ENCODE assay signal across 33 cellular contexts in genomic region chr4:6188687-6189305, GRCh38. TPM values are rescaled to one million over a fixed set of nuclear protein-coding genes. Genes with fewer than 3 reads are reported as not detected.
DNase-seq lines count a peak whose midpoint lies in the region; ATAC-seq and TF ChIP-seq lines count a peak whose summit lies in the region.
"Had no signal": no experiment of that assay in that cellular context is flagged by ENCODE, and none has a peak within 500 bp of the region (broad histone marks: within the 10 kb centered on the region; RNA-seq: fewer than 3 reads in every experiment).

No MANE protein-coding gene starts in this region.

- peak overlapping the region; percentile 94 for H3K4me3 Mint-ChIP-seq in natural killer cell treated with Interleukin-12 subunit alpha and Interleukin-12 subunit beta and Interleukin-15 and Interleukin-18, amount 100 ng/mL, for 72 hours
- H3K4me3 Mint-ChIP-seq in natural killer cell, result no peak overlapping the region
- H3K4me3 Mint-ChIP-seq in activated T-cell treated with anti-CD3 and anti-CD28 coated beads, Interleukin-2, amount 50 U/mL, for 72 hours, result no peak overlapping the region
- H3K4me3 Mint-ChIP-seq: activated CD4-positive, alpha-beta T cell treated with anti-CD3 and anti-CD28 coated beads, Interleukin-2, amount 10 ng/mL, durations not matched to agents 7 days and 5 days; naive thymus-derived CD4-positive, alpha-beta T cell; WTC11 had no signal

- peak overlapping the region in 1 of 2 donors; percentile 100 for H3K27ac Mint-ChIP-seq in natural killer cell treated with Interleukin-12 subunit alpha and Interleukin-12 subunit beta and Interleukin-15 and Interleukin-18, amount 100 ng/mL, for 72 hours
- H3K27ac Mint-ChIP-seq in natural killer cell, result no peak overlapping the region
- H3K27ac Mint-ChIP-seq in activated T-cell treated with anti-CD3 and anti-CD28 coated beads, Interleukin-2, amount 50 U/mL, for 72 hours, result no peak overlapping the region

- no peaks in the 10 kb centered on the region for H3K36me3 ChIP-seq in osteoblast (ENCODE audit: insufficient read depth, low read length)
- H3K36me3 ChIP-seq: esophagus squamous epithelium, gastrocnemius medialis, ovary, right atrium auricular region, thoracic aorta had no signal

- H3K4me1 ChIP-seq in osteoblast (ENCODE audit: insufficient read depth, low read length), result no peaks in the 10 kb centered on the region
- H3K4me1 ChIP-seq: A549, esophagus squamous epithelium, gastrocnemius medialis, right atrium auricular region had no signal

- H4K20me1 ChIP-seq in osteoblast (ENCODE audit: insufficient read depth, low read length), result no peaks in the 10 kb centered on the region

- intact Hi-C loops in natural killer cell (cut with micrococcal nuclease), result no loop called here

- no peak overlapping the region for H3K4me2 ChIP-seq in osteoblast (ENCODE audit: insufficient read depth, low read length)
- H3K4me2 ChIP-seq: A549, PC-9 had no signal

- peaks cover 3% of the 10 kb centered on the region for H3K27me3 ChIP-seq in osteoblast (ENCODE audit: insufficient read depth, low read length)
- H3K27me3 ChIP-seq: ovary, right atrium auricular region had no signal

- no peak overlapping the region for H2AFZ ChIP-seq in osteoblast (ENCODE audit: low read length)
- H2AFZ ChIP-seq: PC-9 had no signal

- ATAC-seq in natural killer cell treated with Interleukin-12 subunit alpha and Interleukin-12 subunit beta and Interleukin-15 and Interleukin-18, amount 100 ng/mL, for 72 hours, result no peak
- ATAC-seq in natural killer cell (no peak), HG02610 (IDR thresholded peaks at IDR 0.05; ENCODE audit: unreplicated experiment) (no peak)
- ATAC-seq in activated T-cell treated with anti-CD3 and anti-CD28 coated beads, Interleukin-2, amount 50 U/mL, for 72 hours (replicated peaks in 1 of 2), result no peak
- ATAC-seq: gastrocnemius medialis; left lobe of liver; naive thymus-derived CD4-positive, alpha-beta T cell; Right ventricle myocardium inferior had no signal

- H3K9me3 Mint-ChIP-seq in natural killer cell treated with Interleukin-12 subunit alpha and Interleukin-12 subunit beta and Interleukin-15 and Interleukin-18, amount 100 ng/mL, for 72 hours, result no peaks in the 10 kb centered on the region
- H3K9me3 Mint-ChIP-seq in natural killer cell, result peaks cover 0 to 4% of the 10 kb centered on the region in 2 donors
- peaks cover 2 to 5% of the 10 kb centered on the region in 2 donors for H3K9me3 Mint-ChIP-seq in activated T-cell treated with anti-CD3 and anti-CD28 coated beads, Interleukin-2, amount 50 U/mL, for 72 hours
- H3K9me3 Mint-ChIP-seq: WTC11 had no signal

- peaks cover 30% of the 10 kb centered on the region for H3K36me3 Mint-ChIP-seq in natural killer cell treated with Interleukin-12 subunit alpha and Interleukin-12 subunit beta and Interleukin-15 and Interleukin-18, amount 100 ng/mL, for 72 hours
- no peaks in the 10 kb centered on the region for H3K36me3 Mint-ChIP-seq in natural killer cell
- peaks cover 3 to 13% of the 10 kb centered on the region in 2 donors for H3K36me3 Mint-ChIP-seq in activated T-cell treated with anti-CD3 and anti-CD28 coated beads, Interleukin-2, amount 50 U/mL, for 72 hours (ENCODE audit: insufficient read depth in 2 of 2)

- no peak for TF ChIP-seq CTCF in natural killer cell (IDR thresholded peaks at IDR 0.05)
- TF ChIP-seq CTCF in osteoblast (IDR thresholded peaks at IDR 0.05; ENCODE audit: extremely low read depth, low read depth, low read length), result no peak

- H3K79me2 ChIP-seq in osteoblast (ENCODE audit: insufficient read depth, low read length), result no peaks in the 10 kb centered on the region

- no peak overlapping the region for H3K4me3 ChIP-seq in osteoblast (ENCODE audit: insufficient read depth, low read length)
- H3K4me3 ChIP-seq: A549, esophagus squamous epithelium, gastrocnemius medialis, ovary, PC-9, right atrium auricular region, thoracic aorta had no signal

- DNase-seq in natural killer cell treated with Interleukin-12 subunit alpha and Interleukin-12 subunit beta and Interleukin-15 and Interleukin-18, amount 100 ng/mL, for 72 hours (ENCODE audit: low spot score), result no peak
- no peak for DNase-seq in natural killer cell
- DNase-seq in midbrain (lab: John Stamatoyannopoulos, UW), result peak; percentile 42
- DNase-seq in activated T-cell treated with anti-CD3 and anti-CD28 coated beads, Interleukin-2, amount 50 U/mL, for 72 hours, result no peak
- no peak for DNase-seq in osteoblast (ENCODE audit: insufficient read length, low spot score, missing footprints)
- DNase-seq in NCI-H2029 (lab: John Stamatoyannopoulos, UW), result no peak
- DNase-seq: activated CD4-positive, alpha-beta T cell treated with anti-CD3 and anti-CD28 coated beads, Interleukin-2, amount 10 ng/mL, durations not matched to agents 7 days and 5 days; activated naive CD4-positive, alpha-beta T cell treated with Interleukin-2 at 50 U/mL for 16 hours; amniotic stem cell; dermis blood vessel endothelial cell; DMS153; esophagus squamous epithelium; gastrocnemius medialis; hippocampal formation; naive thymus-derived CD4-positive, alpha-beta T cell; NCI-H1694 treated with DMSO at 0.1 percent for 48 hours; NCI-H2171; NCI-H524; ovary; PC-9; stimulated activated CD4-positive, alpha-beta T cell treated with anti-CD3 and anti-CD28 coated beads, Interleukin-12 subunit alpha, Interleukin-12 subunit beta, amount 100 ng/mL, for 4 hours; stimulated activated CD4-positive, alpha-beta T cell treated with anti-CD3 and anti-CD28 coated beads, Interleukin-4, amount 100 ng/mL, for 24 hours; stimulated activated naive CD4-positive, alpha-beta T cell treated with Interleukin-2 at 50 U/mL for 16 hours; T-helper 9 cell had no signal

- H3K27ac ChIP-seq in cingulate gyrus (ENCODE audit: low read depth, low read length) (peak overlapping the region; percentile 65), osteoblast (ENCODE audit: low read depth, low read length) (no peak overlapping the region)
- H3K27ac ChIP-seq: A549, esophagus squamous epithelium, gastrocnemius medialis, ovary, PC-9, right atrium auricular region, thoracic aorta had no signal

- peaks cover 34 to 77% of the 10 kb centered on the region in 2 donors for H3K4me1 Mint-ChIP-seq in natural killer cell treated with Interleukin-12 subunit alpha and Interleukin-12 subunit beta and Interleukin-15 and Interleukin-18, amount 100 ng/mL, for 72 hours (ENCODE audit: low read depth in 2 of 2)
- peaks cover 0 to 20% of the 10 kb centered on the region in 2 donors for H3K4me1 Mint-ChIP-seq in natural killer cell
- H3K4me1 Mint-ChIP-seq in activated T-cell treated with anti-CD3 and anti-CD28 coated beads, Interleukin-2, amount 50 U/mL, for 72 hours (ENCODE audit: low read depth), result no peaks in the 10 kb centered on the region

- peaks cover 0 to 4% of the 10 kb centered on the region in 2 donors for H3K27me3 Mint-ChIP-seq in natural killer cell treated with Interleukin-12 subunit alpha and Interleukin-12 subunit beta and Interleukin-15 and Interleukin-18, amount 100 ng/mL, for 72 hours
- peaks cover 0 to 5% of the 10 kb centered on the region in 2 donors for H3K27me3 Mint-ChIP-seq in natural killer cell (ENCODE audit: low read depth in 2 of 2)
- H3K27me3 Mint-ChIP-seq in activated T-cell treated with anti-CD3 and anti-CD28 coated beads, Interleukin-2, amount 50 U/mL, for 72 hours (ENCODE audit: low read depth), result no peaks in the 10 kb centered on the region

- no peaks in the 10 kb centered on the region for H3K9me3 ChIP-seq in osteoblast (ENCODE audit: low read depth, low read length)
- H3K9me3 ChIP-seq: A549, gastrocnemius medialis had no signal

RNA-seq across cellular contexts. Expression of gene JAKMIP1, which starts 11.6 kb away (rescaled TPM):
- 10 to 100 TPM; 16.3 to 66.7 TPM for total RNA-seq in natural killer cell treated with Interleukin-12 subunit alpha and Interleukin-12 subunit beta and Interleukin-15 and Interleukin-18, amount 100 ng/mL, for 72 hours
- total RNA-seq in natural killer cell (10 to 100 TPM in 2 of 3 donors, 1 to 10 TPM in 1; 8.8 to 21.8 (median 16.4) TPM), osteoblast (not detected in 2 replicates)
- 10 to 100 TPM in 1 of 2 donors, 1 to 10 TPM in 1; 9.0 to 33.7 TPM for total RNA-seq in activated T-cell treated with anti-CD3 and anti-CD28 coated beads, Interleukin-2, amount 50 U/mL, for 72 hours
- total RNA-seq: dermis blood vessel endothelial cell, G401, left lobe of liver, PC-9, Right ventricle myocardium inferior had no signal
